8 cellular contexts compared by ENCODE assay signal in the genomic region with DNA sequence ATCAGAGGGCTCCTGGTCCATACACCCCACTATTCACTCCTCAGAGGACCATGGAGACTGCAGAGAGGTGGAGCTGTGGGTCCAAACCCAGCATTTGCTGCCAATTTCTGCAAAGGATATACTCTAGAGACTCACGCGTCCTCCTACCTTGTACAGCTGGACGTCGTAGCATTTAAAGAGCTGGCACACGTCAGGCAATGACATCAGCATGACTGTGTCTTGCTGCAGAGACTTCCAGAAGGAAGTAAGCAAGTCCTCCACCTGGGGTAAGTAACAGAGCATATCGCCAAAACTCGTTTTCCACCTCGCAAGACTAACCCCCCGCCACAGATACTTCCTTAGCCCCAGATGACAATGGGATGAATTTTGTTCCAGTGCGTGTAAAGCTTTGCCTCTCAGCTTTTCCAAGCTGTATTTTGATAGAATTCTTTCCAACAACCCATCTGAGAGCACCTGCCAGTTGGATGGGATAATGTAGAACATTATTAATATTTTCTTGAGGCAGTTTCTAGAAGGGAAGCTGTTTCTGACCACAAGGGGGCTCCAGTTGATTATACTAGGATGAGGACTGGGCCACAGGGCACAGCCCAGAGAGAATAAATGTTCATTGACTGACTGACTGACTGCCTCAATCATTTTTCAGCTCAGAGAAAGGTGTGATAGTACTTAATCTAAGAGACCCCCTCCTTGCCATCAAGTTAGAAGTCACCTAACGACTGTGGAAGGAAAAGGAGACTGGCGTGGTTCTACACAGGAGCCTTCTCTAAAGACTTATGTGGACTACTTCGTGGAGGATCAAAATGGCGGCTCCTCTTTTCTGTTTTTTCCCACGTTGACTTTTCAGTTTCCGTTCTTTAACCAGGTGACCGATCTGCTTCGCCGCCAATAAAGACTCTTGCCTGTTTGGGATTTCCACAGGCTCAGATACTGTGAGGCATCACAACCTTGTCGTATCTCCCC. TPM values are rescaled to one million over a fixed set of nuclear protein-coding genes. Genes with fewer than 3 reads are reported as not detected.
DNase-seq lines count a peak whose midpoint lies in the region; ATAC-seq and TF ChIP-seq lines count a peak whose summit lies in the region.

No MANE protein-coding gene starts in this region.

- H3K9me3 Mint-ChIP-seq in CD14-positive monocyte: peaks cover 6 to 12% (median 9%) of the 10 kb centered on the region in 7 donors

- POLR2A ChIA-PET in HEK293 (lab: Yijun Ruan, JAX) (no interaction called here), PC-9 (lab: Charles Lee; ENCODE audit: unreplicated experiment) (interaction anchor here (0.6 kb wide), 1 partner anchor 278 kb away, joined by 6 read pairs; no protein-coding TSS in a partner anchor)

- no peak overlapping the region for H2AFZ ChIP-seq in PC-9
- H2AFZ ChIP-seq in parathyroid adenoma: no peak overlapping the region

- no TSS peak for BruUV-seq in PC-9 (replicated peaks; lab: Mats Ljungman, UMichigan)

- H3K4me3 ChIP-seq in HEK293 (ENCODE audit: low read depth, low read length): no peak overlapping the region
- no peak overlapping the region for H3K4me3 ChIP-seq in PC-9
- no peak overlapping the region for H3K4me3 ChIP-seq in foreskin fibroblast (ENCODE audit: low read depth in 1 of 2, low read length in 2 of 2)
- H3K4me3 ChIP-seq in parathyroid adenoma (ENCODE audit: low read depth, low read length): no peak overlapping the region
- H3K4me3 ChIP-seq in vagina: no peak overlapping the region

- no peak overlapping the region for H3K27ac ChIP-seq in HEK293 (ENCODE audit: extremely low read depth, low read depth, low read length)
- no peak overlapping the region for H3K27ac ChIP-seq in PC-9
- H3K27ac ChIP-seq in parathyroid adenoma: no peak overlapping the region
- no peak overlapping the region for H3K27ac ChIP-seq in vagina

- H3K27me3 ChIP-seq in PC-9 (ENCODE audit: insufficient read depth, low read depth): no peaks in the 10 kb centered on the region
- H3K27me3 ChIP-seq in parathyroid adenoma (ENCODE audit: control insufficient read depth, insufficient read depth, low read length): no peaks in the 10 kb centered on the region
- H3K27me3 ChIP-seq in vagina: no peaks in the 10 kb centered on the region

- H3K79me2 ChIP-seq in PC-9 (ENCODE audit: low read depth) (no peaks in the 10 kb centered on the region), parathyroid adenoma (no peaks in the 10 kb centered on the region)

- peaks cover 0 to 1% (median 0%) of the 10 kb centered on the region in 3 donors for H3K27me3 Mint-ChIP-seq in CD14-positive monocyte (ENCODE audit: low read depth in 3 of 3)

- no peaks in the 10 kb centered on the region for H3K9me2 ChIP-seq in PC-9 (ENCODE audit: insufficient read depth)

- peaks cover 12% of the 10 kb centered on the region for H3K4me1 Mint-ChIP-seq in CD14-positive monocyte

- H3K4me1 ChIP-seq in HEK293 (ENCODE audit: control insufficient read depth, insufficient read depth, low read length): no peaks in the 10 kb centered on the region
- 0 out of 2 replicates have a peak, but pooled peaks cover 5% of the 10 kb centered on the region for H3K4me1 ChIP-seq in PC-9 (replicated peaks; ENCODE audit: insufficient read depth)
- H3K4me1 ChIP-seq in parathyroid adenoma: no peaks in the 10 kb centered on the region
- H3K4me1 ChIP-seq in vagina: no peaks in the 10 kb centered on the region

- H3K27ac Mint-ChIP-seq in CD14-positive monocyte: peak overlapping the region in 1 of 7 donors; percentile 44

- peaks cover 6% of the 10 kb centered on the region; the same call in 1 of the 2 replicates for H3F3A ChIP-seq in PC-9 (ENCODE audit: insufficient read depth, low read depth)

- no peak for TF ChIP-seq POLR2A in vagina (IDR thresholded peaks at IDR 0.05)

- peaks cover 11 to 17% of the 10 kb centered on the region in 2 donors for H3K36me3 Mint-ChIP-seq in CD14-positive monocyte

- no peaks in the 10 kb centered on the region for H3K9me3 ChIP-seq in HEK293 (ENCODE audit: control insufficient read depth, insufficient read depth, low read depth, low read length)
- H3K9me3 ChIP-seq in PC-9 (ENCODE audit: insufficient read depth, low read depth): no peaks in the 10 kb centered on the region
- H3K9me3 ChIP-seq in parathyroid adenoma (ENCODE audit: control insufficient read depth, low read length): no peaks in the 10 kb centered on the region
- no peaks in the 10 kb centered on the region for H3K9me3 ChIP-seq in vagina

- CTCF ChIA-PET in HEK293 (lab: Yijun Ruan, JAX): interaction anchor here (0.5 to 3.4 kb wide), 42 partner anchors 10 to 1025 kb away, joined by 3 to 16 read pairs (median 3); a partner anchor contains a TSS
- CTCF ChIA-PET in PC-9 (lab: Charles Lee): interaction anchor here (0.6 to 1.4 kb wide), 9 partner anchors 30 to 645 kb away, joined by 3 to 7 read pairs (median 3); no protein-coding TSS in a partner anchor

- DNase-seq in CD14-positive monocyte (ENCODE audit: low spot score) (no peak), PC-9 (peak; percentile 34 to 47), activated T-helper 1 cell treated with Interleukin-2 at 50 U/mL for 16 hours (ENCODE audit: low read depth) (peak; percentile 7), foreskin fibroblast (peak; percentile 33 to 82), vagina (ENCODE audit: extremely low spot score in 2 of 2) (no peak)

- H3K4me2 ChIP-seq in PC-9 (no peak overlapping the region), parathyroid adenoma (ENCODE audit: low read length) (no peak overlapping the region)

- no peak overlapping the region for H3K9ac ChIP-seq in parathyroid adenoma

- TF ChIP-seq CTCF in CD14-positive monocyte (IDR thresholded peaks at IDR 0.05): peak; percentile 79
- 0 out of 2 replicates have a peak, but pooled peaks have one; percentile 13 for TF ChIP-seq CTCF in HEK293 (tag by site-specific recombination; IDR thresholded peaks at IDR 0.05)
- TF ChIP-seq CTCF in PC-9 (conservative IDR thresholded peaks at IDR 0.05): peak; percentile 90
- peak; percentile 78 for TF ChIP-seq CTCF in foreskin fibroblast (IDR thresholded peaks at IDR 0.05; ENCODE audit: low read depth, low read length)
- peak; percentile 59 for TF ChIP-seq CTCF in parathyroid adenoma (IDR thresholded peaks at IDR 0.05)
- TF ChIP-seq CTCF in vagina (IDR thresholded peaks at IDR 0.05): peak in 2 of 3 experiments; percentile 60 to 68

- ATAC-seq in GM18520 (IDR thresholded peaks at IDR 0.05; ENCODE audit: unreplicated experiment): no peak

- H3K36me3 ChIP-seq in HEK293 (ENCODE audit: control insufficient read depth in 2 of 2, insufficient read depth in 1 of 2, low read length in 2 of 2) (no peaks in the 10 kb centered on the region), PC-9 (ENCODE audit: low read depth) (no peaks in the 10 kb centered on the region), parathyroid adenoma (ENCODE audit: control insufficient read depth, insufficient read depth, low read length) (no peaks in the 10 kb centered on the region), vagina (no peaks in the 10 kb centered on the region)

- no peaks in the 10 kb centered on the region for H4K20me1 ChIP-seq in PC-9 (ENCODE audit: insufficient read depth)

- no peak overlapping the region for H3K4me3 Mint-ChIP-seq in CD14-positive monocyte

- intact Hi-C loops in CD14-positive monocyte (cut with micrococcal nuclease): loop anchor here (2.0 kb wide), 2 partner anchors 412 to 414 kb away; no protein-coding TSS in a partner anchor
- intact Hi-C loops in PC-9 (cut with micrococcal nuclease; ENCODE audit: unreplicated experiment): loop anchor here (1.0 to 10.0 kb wide), 5 partner anchors 77 to 822 kb away; a partner anchor contains a TSS
- intact Hi-C loops in vagina (cut with DNase I): no loop called here

TF ChIP-seq in HEK293, 187 proteins besides CTCF, POLR2A, EP300 and RAD21:
- TF ChIP-seq ZNF112 (tag by site-specific recombination; IDR thresholded peaks at IDR 0.05) (no peak), ZNF768 (tag by site-specific recombination; IDR thresholded peaks at IDR 0.05) (no peak), ZNF302 (tag by site-specific recombination; IDR thresholded peaks at IDR 0.05; ENCODE audit: low read depth) (no peak), ZNF654 (tag by site-specific recombination; IDR thresholded peaks at IDR 0.05; ENCODE audit: low read depth) (peak; percentile 70), ZNF202 (tag by site-specific recombination; IDR thresholded peaks at IDR 0.05; ENCODE audit: borderline replicate concordance) (no peak)
TF ChIP-seq in HEK293: peak in this region for 1.

RNA-seq across cellular contexts. Expression of a gene that starts 31.7 kb away (rescaled TPM):
- polyA plus RNA-seq in CD14-positive monocyte: not detected
- total RNA-seq in PC-9 (2021) (9.0 and 12.3 TPM in 2 replicates), vagina (0.25 TPM)

RNA-seq across cellular contexts. Expression of a gene that starts 55.9 kb away (rescaled TPM):
- polyA plus RNA-seq in CD14-positive monocyte: not detected
- total RNA-seq in PC-9 (2021): not detected in 2 replicates
- 1.2 TPM for total RNA-seq in vagina

Comparison
In these comparisons a context has a peak if more than half of its experiments do, and no peak if none do; other contexts are left out.
1. DNase-seq: peak in PC-9 (2 of 2), activated T-helper 1 cell treated with Interleukin-2 at 50 U/mL for 16 hours (single experiment) and foreskin fibroblast (2 of 2); none in CD14-positive monocyte (single experiment) and vagina (0 of 2).
2. CTCF ChIP-seq: peak in every context shown above with its lines; median percentile 90 in PC-9; 79 in CD14-positive monocyte; 78 in foreskin fibroblast; 64 in vagina; 59 in parathyroid adenoma; 13 in HEK293.